ENCODE assay signal across 14 cellular contexts in the genomic region with DNA sequence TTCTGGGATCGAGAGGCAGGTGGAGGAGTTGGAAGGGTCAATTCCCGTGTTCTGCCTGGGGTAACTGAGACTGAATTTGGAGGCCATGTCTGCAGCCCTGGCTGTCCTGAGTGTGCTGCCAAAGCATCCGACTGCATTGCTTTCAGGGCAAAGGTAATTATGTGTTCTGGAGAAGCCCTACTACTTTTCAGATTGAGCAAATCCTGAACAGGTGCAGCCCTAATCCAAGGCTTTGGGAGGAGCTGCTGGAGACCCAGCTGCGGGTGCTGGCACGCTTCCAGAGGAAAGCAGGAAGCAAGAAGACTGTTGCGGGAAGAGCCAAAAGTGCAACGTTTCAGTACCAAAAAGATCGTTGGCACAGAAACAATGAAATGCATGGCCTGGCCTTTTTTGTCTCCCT.
DNase-seq lines count a peak whose midpoint lies in the region; ATAC-seq and TF ChIP-seq lines count a peak whose summit lies in the region.
"Had no signal": no experiment of that assay in that cellular context is flagged by ENCODE, and none has a peak within 500 bp of the region (broad histone marks: within the 10 kb centered on the region; RNA-seq: fewer than 3 reads in every experiment).

No MANE protein-coding gene starts in this region.

- H3K9me3 ChIP-seq in Caco-2 (no peaks in the 10 kb centered on the region), mucosa of descending colon (no peaks in the 10 kb centered on the region), Karpas-422 (ENCODE audit: low read length) (peaks cover 10% of the 10 kb centered on the region)
- H3K9me3 ChIP-seq: adrenal gland, esophagus squamous epithelium, heart left ventricle, sigmoid colon had no signal

- no TSS peak for BruUV-seq in Caco-2 (replicated peaks; lab: Mats Ljungman, UMichigan)

- intact Hi-C loops in Caco-2 (cut with micrococcal nuclease; ENCODE audit: unreplicated experiment) (no loop called here), mucosa of descending colon (cut with DNase I, micrococcal nuclease) (no loop called here)

- TF ChIP-seq CTCF in Caco-2 (IDR thresholded peaks at IDR 0.05; ENCODE audit: insufficient read depth in 1 of 2, low read depth in 1 of 2, low read length in 1 of 2, severe bottlenecking in 1 of 2, unreplicated experiment in 1 of 2) (no peak), mucosa of descending colon (IDR thresholded peaks at IDR 0.05) (no peak)

- H3K4me3 ChIP-seq in Caco-2 (ENCODE audit: low read depth, low read length) = no peak overlapping the region
- no peak overlapping the region for H3K4me3 ChIP-seq in mucosa of descending colon
- H3K4me3 ChIP-seq in Karpas-422 (ENCODE audit: low read length) = no peak overlapping the region
- H3K4me3 ChIP-seq: adrenal gland, esophagus squamous epithelium, heart left ventricle, sigmoid colon had no signal

- H3K27me3 ChIP-seq in Caco-2 (replicated peaks; ENCODE audit: control insufficient read depth, insufficient read depth, low read length) (no peaks in the 10 kb centered on the region), Karpas-422 (ENCODE audit: low read length) (no peaks in the 10 kb centered on the region)
- H3K27me3 ChIP-seq: adrenal gland, heart left ventricle, sigmoid colon had no signal

- no peak overlapping the region for H2AFZ ChIP-seq in Karpas-422 (ENCODE audit: low read length)

- H3K9me2 ChIP-seq in Karpas-422 (replicated peaks; ENCODE audit: insufficient read depth, low read length) = no peaks in the 10 kb centered on the region

- no peaks in the 10 kb centered on the region for H3K36me3 Mint-ChIP-seq in Caco-2 (ENCODE audit: insufficient read depth, unreplicated experiment)

- POLR2A ChIA-PET in Caco-2 (lab: Charles Lee) = no interaction called here

- peak overlapping the region; percentile 84 for H3K27ac Mint-ChIP-seq in Caco-2 (ENCODE audit: unreplicated experiment)
- H3K27ac Mint-ChIP-seq: activated T-helper 1 cell treated with anti-CD3 and anti-CD28 coated beads, Interleukin-12 subunit alpha, Interleukin-12 subunit beta, Interleukin-2, Interleukin-4 antibody, amounts not matched to agents 30 ng/mL and 10 ng/mL and 1 ng/mL, durations not matched to agents 14 hours and 24 hours and 36 hours; stimulated activated naive CD8-positive, alpha-beta T cell treated with anti-CD3 and anti-CD28 coated beads, Interleukin-15, Interleukin-2, amounts not matched to agents 100 ng/mL and 50 ng/mL, for 24 hours had no signal

- CTCF ChIA-PET in Caco-2 (lab: Charles Lee) = no interaction called here

- no peak overlapping the region for H3K4me2 ChIP-seq in Karpas-422 (ENCODE audit: low read depth, low read length, poor library complexity, severe bottlenecking)

- H3K36me3 ChIP-seq in Caco-2 (ENCODE audit: control insufficient read depth, insufficient read depth, low read length) (no peaks in the 10 kb centered on the region), mucosa of descending colon (ENCODE audit: low read depth) (no peaks in the 10 kb centered on the region), Karpas-422 (ENCODE audit: insufficient read depth, low read length) (no peaks in the 10 kb centered on the region)
- H3K36me3 ChIP-seq: adrenal gland, esophagus squamous epithelium, heart left ventricle, sigmoid colon had no signal

- H3K4me3 Mint-ChIP-seq in Caco-2 (ENCODE audit: unreplicated experiment) = no peak overlapping the region
- H3K4me3 Mint-ChIP-seq: activated T-helper 1 cell treated with anti-CD3 and anti-CD28 coated beads, Interleukin-12 subunit alpha, Interleukin-12 subunit beta, Interleukin-2, Interleukin-4 antibody, amounts not matched to agents 30 ng/mL and 10 ng/mL and 1 ng/mL, durations not matched to agents 14 hours and 24 hours and 36 hours; stimulated activated naive CD8-positive, alpha-beta T cell treated with anti-CD3 and anti-CD28 coated beads, Interleukin-15, Interleukin-2, amounts not matched to agents 100 ng/mL and 50 ng/mL, for 24 hours had no signal

- peaks cover 44% of the 10 kb centered on the region for H3K4me1 Mint-ChIP-seq in Caco-2 (ENCODE audit: low read depth, unreplicated experiment)

- TF ChIP-seq RAD21 in Ishikawa (IDR thresholded peaks at IDR 0.05; ENCODE audit: low read depth) = no peak

- no peaks in the 10 kb centered on the region for H4K20me1 ChIP-seq in Karpas-422 (ENCODE audit: insufficient read depth, low read depth, low read length)

- H3K9ac ChIP-seq in Karpas-422 (ENCODE audit: low read length) = no peak overlapping the region

- H3K27me3 Mint-ChIP-seq in Caco-2 (ENCODE audit: insufficient read depth, unreplicated experiment) = no peaks in the 10 kb centered on the region

- peaks cover 9% of the 10 kb centered on the region for H3K9me3 Mint-ChIP-seq in Caco-2 (ENCODE audit: unreplicated experiment)
- H3K9me3 Mint-ChIP-seq: activated T-helper 1 cell treated with anti-CD3 and anti-CD28 coated beads, Interleukin-12 subunit alpha, Interleukin-12 subunit beta, Interleukin-2, Interleukin-4 antibody, amounts not matched to agents 30 ng/mL and 10 ng/mL and 1 ng/mL, durations not matched to agents 14 hours and 24 hours and 36 hours; stimulated activated naive CD8-positive, alpha-beta T cell treated with anti-CD3 and anti-CD28 coated beads, Interleukin-15, Interleukin-2, amounts not matched to agents 100 ng/mL and 50 ng/mL, for 24 hours had no signal

- no peak overlapping the region for H3K27ac ChIP-seq in Karpas-422 (ENCODE audit: low read length)
- H3K27ac ChIP-seq: adrenal gland, esophagus squamous epithelium, heart left ventricle, sigmoid colon had no signal

- H3K79me2 ChIP-seq in Karpas-422 (ENCODE audit: low read length) = no peaks in the 10 kb centered on the region

- no peak for TF ChIP-seq EP300 in Ishikawa (IDR thresholded peaks at IDR 0.05; ENCODE audit: borderline replicate concordance)

- DNase-seq in Caco-2 = no peak
- DNase-seq in NCI-H82 treated with DMSO at 0.1 percent for 48 hours (lab: John Stamatoyannopoulos, UW; ENCODE audit: unreplicated experiment) = peak; percentile 82
- DNase-seq in mucosa of descending colon = peak; percentile 52 to 81 (median 73)
- DNase-seq in GOT3 (lab: John Stamatoyannopoulos, UW) = no peak
- no peak for DNase-seq in Karpas-422
- DNase-seq: adrenal gland, esophagus squamous epithelium, sigmoid colon, T-helper 2 cell had no signal

- ATAC-seq in mucosa of descending colon (peak; percentile 32), HG02678 (IDR thresholded peaks at IDR 0.05; ENCODE audit: unreplicated experiment) (no peak)
- ATAC-seq: heart left ventricle had no signal

- H3K4me1 ChIP-seq in Caco-2 = peaks cover 53% of the 10 kb centered on the region
- H3K4me1 ChIP-seq in mucosa of descending colon (ENCODE audit: low read depth) = peaks cover 43% of the 10 kb centered on the region
- H3K4me1 ChIP-seq in Karpas-422 (ENCODE audit: low read length) = no peaks in the 10 kb centered on the region
- H3K4me1 ChIP-seq: adrenal gland had no signal

TF ChIP-seq in Ishikawa, 13 proteins besides CTCF, POLR2A, EP300 and RAD21:
- TF ChIP-seq, protein P1, sequence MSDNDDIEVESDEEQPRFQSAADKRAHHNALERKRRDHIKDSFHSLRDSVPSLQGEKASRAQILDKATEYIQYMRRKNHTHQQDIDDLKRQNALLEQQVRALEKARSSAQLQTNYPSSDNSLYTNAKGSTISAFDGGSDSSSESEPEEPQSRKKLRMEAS (IDR thresholded peaks at IDR 0.05) = no peak
- TF ChIP-seq TEAD4 (IDR thresholded peaks at IDR 0.05) (no peak), NFIC (IDR thresholded peaks at IDR 0.05) (peak; percentile 42), CREB1 (IDR thresholded peaks at IDR 0.05; ENCODE audit: low read depth) (no peak)

Comparison
In these comparisons a context has a peak if more than half of its experiments do, and no peak if none do; other contexts are left out.
1. DNase-seq: peak in NCI-H82 treated with DMSO at 0.1 percent for 48 hours (single experiment) and mucosa of descending colon (3 of 3); none in Caco-2 (0 of 2), GOT3 (single experiment) and Karpas-422 (single experiment).